ENCODE assay signal across 21 cellular contexts in the genomic region with DNA sequence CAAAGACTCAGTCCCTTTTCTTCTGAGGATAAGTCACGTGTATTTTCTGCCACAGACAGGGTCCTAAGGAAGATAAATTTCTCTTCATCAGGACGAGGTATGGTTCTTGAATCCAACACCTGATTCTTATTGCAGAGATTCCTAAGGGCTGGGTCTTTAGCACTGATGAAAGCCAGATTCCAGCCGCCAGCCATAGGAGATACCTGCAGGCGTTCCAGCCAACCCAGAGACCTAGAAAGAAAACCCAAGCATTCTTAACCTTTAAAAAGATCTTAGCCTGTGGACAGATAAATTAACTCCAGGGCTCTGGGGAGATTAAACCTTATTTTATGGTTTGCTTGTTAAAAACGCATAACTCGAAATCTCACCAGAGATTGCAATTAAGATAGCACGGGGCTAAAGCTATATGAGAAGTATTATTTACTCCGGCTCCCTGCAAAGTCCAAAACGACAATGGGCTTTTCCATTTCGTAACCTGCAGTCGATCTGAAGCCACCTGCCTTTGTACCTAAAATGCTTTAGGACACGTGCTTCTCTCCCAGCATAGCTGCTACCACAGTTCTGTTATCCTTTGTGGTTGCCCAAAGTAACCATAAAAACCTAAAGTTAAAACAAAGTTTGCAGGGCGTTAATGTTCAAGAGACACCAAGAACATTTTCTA.
"Had no signal": no experiment of that assay in that cellular context is flagged by ENCODE, and none has a peak within 500 bp of the region (broad histone marks: within the 10 kb centered on the region; RNA-seq: fewer than 3 reads in every experiment).

No MANE protein-coding gene starts in this region.

- H3K9me3 ChIP-seq: esophagus muscularis mucosa, gastroesophageal sphincter, ovary, tibial artery, upper lobe of left lung, vagina had no signal

- H2AFZ ChIP-seq: neural progenitor cell had no signal

- ATAC-seq: effector memory CD8-positive, alpha-beta T cell; gastroesophageal sphincter; left lobe of liver; naive thymus-derived CD8-positive, alpha-beta T cell; right cardiac atrium; stimulated activated effector memory CD8-positive, alpha-beta T cell treated with anti-CD3 and anti-CD28 coated beads, Interleukin-12 subunit alpha, Interleukin-12 subunit beta, amount 100 ng/mL, for 72 hours had no signal

- H3K27ac ChIP-seq: epithelial cell of prostate, esophagus muscularis mucosa, gastroesophageal sphincter, neural progenitor cell, ovary, tibial artery, upper lobe of left lung, vagina had no signal

- H3K9ac ChIP-seq: neural progenitor cell had no signal

- FAIRE-seq: colon had no signal

- H3K4me2 ChIP-seq: neural progenitor cell, smooth muscle cell had no signal

- H3K36me3 ChIP-seq: esophagus muscularis mucosa, gastroesophageal sphincter, neural progenitor cell, ovary, tibial artery, upper lobe of left lung, vagina had no signal

- DNase-seq: effector memory CD8-positive, alpha-beta T cell; foreskin fibroblast; glutamatergic neuron; mammary epithelial cell; naive thymus-derived CD8-positive, alpha-beta T cell; nucleus accumbens; ovary; right cardiac atrium; stimulated activated CD4-positive, alpha-beta T cell treated with anti-CD3 and anti-CD28 coated beads, Interleukin-4, amount 100 ng/mL, for 1 hour; stimulated activated CD8-positive, alpha-beta memory T cell treated with anti-CD3 and anti-CD28 coated beads, Interleukin-4, amount 100 ng/mL, for 48 hours; tibial artery; upper lobe of left lung had no signal

- H3K4me3 ChIP-seq: esophagus muscularis mucosa, gastroesophageal sphincter, neural progenitor cell, ovary, smooth muscle cell, tibial artery, upper lobe of left lung, vagina had no signal

- H3K27me3 ChIP-seq: neural progenitor cell, ovary, upper lobe of left lung, vagina had no signal

- H3K4me1 ChIP-seq: esophagus muscularis mucosa, gastroesophageal sphincter, tibial artery, upper lobe of left lung, vagina had no signal
